8 cellular contexts compared by ENCODE assay signal in the genomic region with DNA sequence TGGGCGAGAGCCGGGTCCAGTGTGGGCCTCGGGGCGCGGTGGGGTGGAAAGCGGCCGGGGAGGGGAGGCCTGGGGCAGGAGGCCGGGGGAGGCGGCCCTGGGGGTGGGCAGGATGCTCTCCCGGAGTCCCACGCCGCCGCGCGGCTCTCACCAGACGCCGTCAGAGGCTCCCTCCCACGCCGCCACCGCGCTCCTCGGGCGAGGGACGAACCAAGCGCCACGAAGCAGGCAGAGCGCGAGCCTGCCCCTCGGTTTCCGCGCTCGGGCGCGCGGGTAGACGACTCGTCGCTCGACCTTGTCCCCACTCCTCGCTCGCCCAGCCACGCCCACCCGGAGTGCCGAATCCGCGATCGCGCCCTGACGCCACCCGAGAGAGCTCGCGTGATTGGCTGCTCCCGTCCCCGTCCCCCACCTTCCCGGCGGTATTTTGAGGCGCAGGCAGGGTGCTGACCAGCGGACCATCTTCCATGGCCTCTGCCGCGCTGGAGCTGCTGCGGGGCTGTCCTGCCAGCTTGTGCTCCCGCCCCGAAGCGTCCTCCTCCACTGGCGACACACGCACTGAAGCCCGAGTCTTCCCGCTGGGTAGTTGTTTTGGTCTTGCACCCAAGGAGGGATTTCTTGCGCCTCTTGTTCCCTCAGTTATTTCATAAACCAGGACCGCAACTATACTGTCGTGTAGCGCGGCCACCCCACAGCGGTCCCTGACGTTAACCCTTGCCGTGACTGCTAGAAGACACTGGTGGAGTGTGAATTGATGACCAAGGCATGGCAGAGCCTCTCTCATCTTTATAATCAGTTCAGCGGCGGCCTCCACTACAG. TPM values are rescaled to one million over a fixed set of nuclear protein-coding genes. Genes with fewer than 3 reads are reported as not detected.
DNase-seq lines count a peak whose midpoint lies in the region; ATAC-seq and TF ChIP-seq lines count a peak whose summit lies in the region.

A gene with protein sequence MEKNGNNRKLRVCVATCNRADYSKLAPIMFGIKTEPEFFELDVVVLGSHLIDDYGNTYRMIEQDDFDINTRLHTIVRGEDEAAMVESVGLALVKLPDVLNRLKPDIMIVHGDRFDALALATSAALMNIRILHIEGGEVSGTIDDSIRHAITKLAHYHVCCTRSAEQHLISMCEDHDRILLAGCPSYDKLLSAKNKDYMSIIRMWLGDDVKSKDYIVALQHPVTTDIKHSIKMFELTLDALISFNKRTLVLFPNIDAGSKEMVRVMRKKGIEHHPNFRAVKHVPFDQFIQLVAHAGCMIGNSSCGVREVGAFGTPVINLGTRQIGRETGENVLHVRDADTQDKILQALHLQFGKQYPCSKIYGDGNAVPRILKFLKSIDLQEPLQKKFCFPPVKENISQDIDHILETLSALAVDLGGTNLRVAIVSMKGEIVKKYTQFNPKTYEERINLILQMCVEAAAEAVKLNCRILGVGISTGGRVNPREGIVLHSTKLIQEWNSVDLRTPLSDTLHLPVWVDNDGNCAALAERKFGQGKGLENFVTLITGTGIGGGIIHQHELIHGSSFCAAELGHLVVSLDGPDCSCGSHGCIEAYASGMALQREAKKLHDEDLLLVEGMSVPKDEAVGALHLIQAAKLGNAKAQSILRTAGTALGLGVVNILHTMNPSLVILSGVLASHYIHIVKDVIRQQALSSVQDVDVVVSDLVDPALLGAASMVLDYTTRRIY (minus strand): TSS at position 279 of the 819 bp plus-strand sequence. CDS start 9,093 bp downstream, outside the sequence.

- peak within 1 kb of the TSS; percentile 58 to 75 (median 68) for H3K4me3 ChIP-seq in fibroblast of lung (replicated peaks in 1 of 4; ENCODE audit: control extremely low read depth in 1 of 4, insufficient read depth in 1 of 4, low read depth in 3 of 4, low read length in 4 of 4)
- H3K4me3 ChIP-seq in naive thymus-derived CD4-positive, alpha-beta T cell (ENCODE audit: low read length), result peak within 1 kb of the TSS; percentile 98

- H3K27me3 Mint-ChIP-seq in activated T-helper 2 cell treated with anti-CD3 and anti-CD28 coated beads, Interferon-gamma antibody, Interleukin-2, Interleukin-4, amounts not matched to agents 10 μg/mL and 5 μg/mL and 100 μg/mL, durations not matched to agents 14 hours and 24 hours and 36 hours (ENCODE audit: low read depth), result no peaks in the 10 kb centered on the region
- H3K27me3 Mint-ChIP-seq in naive thymus-derived CD4-positive, alpha-beta T cell, result peaks cover 0 to 2% (median 0%) of the 10 kb centered on the region in 5 donors
- no peaks in the 10 kb centered on the region for H3K27me3 Mint-ChIP-seq in stimulated activated memory B cell treated with anti-CD40 and anti-IgM and Interleukin-4, amounts not matched to agents 10 μg/mL and 1 μg/mL and 100 μg/mL, for 72 hours

- H4K20me1 ChIP-seq in fibroblast of lung (ENCODE audit: control insufficient read depth, extremely low read depth, insufficient read depth, low read length), result no peaks in the 10 kb centered on the region

- DNase-seq in DMS114 treated with DMSO at 0.1 percent for 48 hours (lab: John Stamatoyannopoulos, UW; ENCODE audit: unreplicated experiment), result peak; percentile 80
- DNase-seq in RPMI8226, result peak; percentile 88
- DNase-seq in activated T-helper 2 cell treated with anti-CD3 and anti-CD28 coated beads, Interferon-gamma antibody, Interleukin-2, Interleukin-4, amounts not matched to agents 10 μg/mL and 5 μg/mL and 100 μg/mL, durations not matched to agents 14 hours and 24 hours and 36 hours (ENCODE audit: low spot score), result peak; percentile 97
- DNase-seq in fibroblast of lung (ENCODE audit: low read depth in 2 of 2), result peak; percentile 95 to 96
- peak; percentile 92 to 99 (median 96) for DNase-seq in naive thymus-derived CD4-positive, alpha-beta T cell

- peak within 1 kb of the TSS; percentile 84 for H3K27ac Mint-ChIP-seq in activated T-helper 2 cell treated with anti-CD3 and anti-CD28 coated beads, Interferon-gamma antibody, Interleukin-2, Interleukin-4, amounts not matched to agents 10 μg/mL and 5 μg/mL and 100 μg/mL, durations not matched to agents 14 hours and 24 hours and 36 hours
- H3K27ac Mint-ChIP-seq in naive thymus-derived CD4-positive, alpha-beta T cell, result peak within 1 kb of the TSS; percentile 92 to 98 (median 96)
- peak within 1 kb of the TSS; percentile 95 for H3K27ac Mint-ChIP-seq in stimulated activated memory B cell treated with anti-CD40 and anti-IgM and Interleukin-4, amounts not matched to agents 10 μg/mL and 1 μg/mL and 100 μg/mL, for 72 hours

- no peaks in the 10 kb centered on the region for H3K36me3 ChIP-seq in fibroblast of lung (ENCODE audit: control insufficient read depth, insufficient read depth, low read length)
- H3K36me3 ChIP-seq in naive thymus-derived CD4-positive, alpha-beta T cell (ENCODE audit: control insufficient read depth in 2 of 3, insufficient read depth in 3 of 3, low read length in 3 of 3), result peaks cover 0 to 5% (median 0%) of the 10 kb centered on the region in 3 experiments

- ATAC-seq in GM21576 (IDR thresholded peaks at IDR 0.05; ENCODE audit: unreplicated experiment), result peak; percentile 83
- peak; percentile 96 for ATAC-seq in naive thymus-derived CD4-positive, alpha-beta T cell
- peak; percentile 96 for ATAC-seq in stimulated activated memory B cell treated with anti-CD40 and anti-IgM and Interleukin-4, amounts not matched to agents 10 μg/mL and 1 μg/mL and 100 μg/mL, for 72 hours

- intact Hi-C loops in activated T-helper 2 cell treated with anti-CD3 and anti-CD28 coated beads, Interferon-gamma antibody, Interleukin-2, Interleukin-4, amounts not matched to agents 10 μg/mL and 5 μg/mL and 100 μg/mL, durations not matched to agents 14 hours and 24 hours and 36 hours (cut with micrococcal nuclease), result loop anchor here (1.0 to 5.0 kb wide), 4 partner anchors 41 to 229 kb away; a partner anchor contains a TSS
- intact Hi-C loops in naive thymus-derived CD4-positive, alpha-beta T cell (cut with micrococcal nuclease), result loop anchor here (1.0 to 5.0 kb wide), 11 partner anchors 68 to 1207 kb away; a partner anchor contains a TSS

- peak within 1 kb of the TSS; percentile 86 for H3K4me3 Mint-ChIP-seq in activated T-helper 2 cell treated with anti-CD3 and anti-CD28 coated beads, Interferon-gamma antibody, Interleukin-2, Interleukin-4, amounts not matched to agents 10 μg/mL and 5 μg/mL and 100 μg/mL, durations not matched to agents 14 hours and 24 hours and 36 hours (ENCODE audit: low read depth)
- H3K4me3 Mint-ChIP-seq in naive thymus-derived CD4-positive, alpha-beta T cell, result peak within 1 kb of the TSS; percentile 96 to 100 (median 98)
- peak within 1 kb of the TSS; percentile 99 for H3K4me3 Mint-ChIP-seq in stimulated activated memory B cell treated with anti-CD40 and anti-IgM and Interleukin-4, amounts not matched to agents 10 μg/mL and 1 μg/mL and 100 μg/mL, for 72 hours

- H3K4me2 ChIP-seq in fibroblast of lung (ENCODE audit: extremely low read depth, insufficient read depth, low read length), result peak within 1 kb of the TSS; percentile 99

- CTCF ChIA-PET in naive thymus-derived CD4-positive, alpha-beta T cell (lab: Charles Lee), result interaction anchor here (0.6 to 1.6 kb wide), 3 partner anchors 68 to 191 kb away, joined by 3 to 4 read pairs (median 3); a partner anchor contains a TSS

- peaks cover 7% of the 10 kb centered on the region for H3K36me3 Mint-ChIP-seq in activated T-helper 2 cell treated with anti-CD3 and anti-CD28 coated beads, Interferon-gamma antibody, Interleukin-2, Interleukin-4, amounts not matched to agents 10 μg/mL and 5 μg/mL and 100 μg/mL, durations not matched to agents 14 hours and 24 hours and 36 hours (ENCODE audit: low read depth)
- peaks cover 0 to 4% (median 0%) of the 10 kb centered on the region in 5 donors for H3K36me3 Mint-ChIP-seq in naive thymus-derived CD4-positive, alpha-beta T cell
- no peaks in the 10 kb centered on the region for H3K36me3 Mint-ChIP-seq in stimulated activated memory B cell treated with anti-CD40 and anti-IgM and Interleukin-4, amounts not matched to agents 10 μg/mL and 1 μg/mL and 100 μg/mL, for 72 hours

- peak within 1 kb of the TSS; percentile 83 for H3K27ac ChIP-seq in fibroblast of lung (ENCODE audit: insufficient read depth, low read length)
- H3K27ac ChIP-seq in naive thymus-derived CD4-positive, alpha-beta T cell (ENCODE audit: low read depth, low read length), result peak within 1 kb of the TSS; percentile 93

- TF ChIP-seq RAD21 in Ishikawa (IDR thresholded peaks at IDR 0.05; ENCODE audit: low read depth), result no peak; the same call in 1 of the 2 replicates

- H2AFZ ChIP-seq in fibroblast of lung (ENCODE audit: low read length), result peak within 1 kb of the TSS; percentile 69

- H3K9ac ChIP-seq in fibroblast of lung (ENCODE audit: insufficient read depth, low read length), result peak within 1 kb of the TSS; percentile 82

- no peaks in the 10 kb centered on the region for H3K9me3 ChIP-seq in fibroblast of lung (ENCODE audit: control insufficient read depth, insufficient read depth, low read depth, low read length)
- H3K9me3 ChIP-seq in naive thymus-derived CD4-positive, alpha-beta T cell (ENCODE audit: control insufficient read depth in 2 of 3, low read length in 3 of 3), result no peaks in the 10 kb centered on the region

- H3K9me3 Mint-ChIP-seq in activated T-helper 2 cell treated with anti-CD3 and anti-CD28 coated beads, Interferon-gamma antibody, Interleukin-2, Interleukin-4, amounts not matched to agents 10 μg/mL and 5 μg/mL and 100 μg/mL, durations not matched to agents 14 hours and 24 hours and 36 hours, result no peaks in the 10 kb centered on the region
- H3K9me3 Mint-ChIP-seq in naive thymus-derived CD4-positive, alpha-beta T cell, result no peaks in the 10 kb centered on the region
- H3K9me3 Mint-ChIP-seq in stimulated activated memory B cell treated with anti-CD40 and anti-IgM and Interleukin-4, amounts not matched to agents 10 μg/mL and 1 μg/mL and 100 μg/mL, for 72 hours, result no peaks in the 10 kb centered on the region

- H3K27me3 ChIP-seq in fibroblast of lung (ENCODE audit: control insufficient read depth, insufficient read depth, low read length), result no peaks in the 10 kb centered on the region
- H3K27me3 ChIP-seq in naive thymus-derived CD4-positive, alpha-beta T cell (ENCODE audit: control insufficient read depth in 2 of 2, insufficient read depth in 2 of 2, low read length in 2 of 2), result no peaks in the 10 kb centered on the region

- H3K79me2 ChIP-seq in fibroblast of lung (ENCODE audit: control insufficient read depth, insufficient read depth, low read length), result peaks cover 20% of the 10 kb centered on the region

- peaks cover 2% of the 10 kb centered on the region for H3K4me1 ChIP-seq in fibroblast of lung (ENCODE audit: control insufficient read depth, extremely low read depth, insufficient read depth, low read length)
- H3K4me1 ChIP-seq in naive thymus-derived CD4-positive, alpha-beta T cell (ENCODE audit: control insufficient read depth in 2 of 2, insufficient read depth in 2 of 2, low read length in 2 of 2), result peaks cover 7 to 9% of the 10 kb centered on the region in 2 donors

- POLR2A ChIA-PET in naive thymus-derived CD4-positive, alpha-beta T cell (lab: Charles Lee), result interaction anchor here (0.6 to 2.2 kb wide), 6 partner anchors 10 to 143 kb away, joined by 3 to 8 read pairs (median 4); a partner anchor contains a TSS

- H3K4me1 Mint-ChIP-seq in activated T-helper 2 cell treated with anti-CD3 and anti-CD28 coated beads, Interferon-gamma antibody, Interleukin-2, Interleukin-4, amounts not matched to agents 10 μg/mL and 5 μg/mL and 100 μg/mL, durations not matched to agents 14 hours and 24 hours and 36 hours (ENCODE audit: low read depth), result peaks cover 7% of the 10 kb centered on the region
- H3K4me1 Mint-ChIP-seq in naive thymus-derived CD4-positive, alpha-beta T cell, result peaks cover 0 to 14% (median 12%) of the 10 kb centered on the region in 7 donors
- H3K4me1 Mint-ChIP-seq in stimulated activated memory B cell treated with anti-CD40 and anti-IgM and Interleukin-4, amounts not matched to agents 10 μg/mL and 1 μg/mL and 100 μg/mL, for 72 hours, result no peaks in the 10 kb centered on the region

- no peak for TF ChIP-seq CTCF in fibroblast of lung (conservative IDR thresholded peaks at IDR 0.05 in 1 of 2, IDR thresholded peaks at IDR 0.05 in 1 of 2; ENCODE audit: low read depth in 1 of 2, low read length in 2 of 2)

- TF ChIP-seq EP300 in Ishikawa (IDR thresholded peaks at IDR 0.05; ENCODE audit: borderline replicate concordance), result no peak

RNA-seq across cellular contexts. Expression of the gene that starts here (rescaled TPM):
- 27.7 and 28.5 TPM in 2 replicates for total RNA-seq in activated T-helper 2 cell treated with anti-CD3 and anti-CD28 coated beads, Interferon-gamma antibody, Interleukin-2, Interleukin-4, amounts not matched to agents 10 μg/mL and 5 μg/mL and 100 μg/mL, durations not matched to agents 14 hours and 24 hours and 36 hours
- 22.9 and 31.2 TPM in 2 replicates for total RNA-seq in fibroblast of lung
- polyA plus RNA-seq in fibroblast of lung, result 20.7 and 22.1 TPM in 2 replicates
- polyA plus RNA-seq in fibroblast of lung (2012), result 13.3 and 14.9 TPM in 2 replicates
- 27.4 and 28.6 TPM in 2 replicates for polyA minus RNA-seq in fibroblast of lung (ENCODE audit: low replicate concordance)
- 10 to 100 TPM; 12.6 to 18.5 (median 16.0) TPM for total RNA-seq in naive thymus-derived CD4-positive, alpha-beta T cell
- polyA plus RNA-seq in naive thymus-derived CD4-positive, alpha-beta T cell, result 1 to 10 TPM; 6.4 to 7.4 TPM

Comparison
In these comparisons a context has a peak if more than half of its experiments do, and no peak if none do; other contexts are left out.
1. Peak in every context shown above with its lines: DNase-seq, ATAC-seq, H3K4me3 ChIP-seq and H3K27ac ChIP-seq.